In the genomic region with DNA sequence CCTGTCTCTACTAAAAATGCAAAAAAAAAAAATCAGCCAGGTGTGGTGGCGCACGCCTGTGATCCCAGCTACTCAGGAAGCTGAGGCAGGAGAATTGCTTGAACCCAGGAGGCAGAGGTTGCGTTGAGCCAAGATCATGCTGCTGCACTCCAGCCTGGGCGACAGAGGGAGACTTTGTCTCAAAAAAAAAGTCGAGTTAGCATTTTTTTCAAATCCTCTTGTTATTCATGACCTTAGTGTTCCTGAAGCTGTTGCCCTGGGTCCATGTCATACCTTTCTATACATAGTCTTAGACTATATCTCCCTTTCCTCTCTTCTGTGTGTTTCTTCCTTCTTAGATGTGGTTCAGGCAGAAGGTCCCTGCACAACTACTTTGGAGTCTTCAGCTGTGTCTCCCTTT, we compare ENCODE assay signal across 21 cellular contexts. TPM values are rescaled to one million over a fixed set of nuclear protein-coding genes. Genes with fewer than 3 reads are reported as not detected.
A peak's percentile ranks its signal among the peaks of the same experiment; 100 is the strongest.
DNase-seq lines count a peak whose midpoint lies in the region; ATAC-seq and TF ChIP-seq lines count a peak whose summit lies in the region.
"Had no signal": no experiment of that assay in that cellular context is flagged by ENCODE, and none has a peak within 500 bp of the region (broad histone marks: within the 10 kb centered on the region; RNA-seq: fewer than 3 reads in every experiment).

No MANE protein-coding gene starts in this region.

- H3K27me3 ChIP-seq in DOHH2 (ENCODE audit: control insufficient read depth, low read length) (no peaks in the 10 kb centered on the region), Karpas-422 (ENCODE audit: low read length) (no peaks in the 10 kb centered on the region)

- TF ChIP-seq CTCF in DOHH2 (IDR thresholded peaks at IDR 0.05; ENCODE audit: low read depth, low read length, poor library complexity, severe bottlenecking) (no peak), endothelial cell (IDR thresholded peaks at IDR 0.05; ENCODE audit: unreplicated experiment) (no peak)
- TF ChIP-seq CTCF in activated CD8-positive, alpha-beta T cell treated with anti-CD3 and anti-CD28 coated beads for 36 hours (IDR thresholded peaks at IDR 0.05), result no peak

- in situ Hi-C loops in SK-MEL-5 (cut with HindIII; ENCODE audit: low pct_unique_long_range_greater_than_20kb, low sequenced_read_pairs), result no loop called here

- H3K36me3 ChIP-seq in DOHH2 (ENCODE audit: control insufficient read depth, low read length) (no peaks in the 10 kb centered on the region), Karpas-422 (ENCODE audit: insufficient read depth, low read length) (no peaks in the 10 kb centered on the region)
- H3K36me3 ChIP-seq: MG63 had no signal

- H3K27ac Mint-ChIP-seq in endothelial cell (ENCODE audit: unreplicated experiment), result no peak overlapping the region
- H3K27ac Mint-ChIP-seq in activated CD8-positive, alpha-beta T cell treated with anti-CD3 and anti-CD28 coated beads for 36 hours, result no peak overlapping the region

- H3K9me3 Mint-ChIP-seq in endothelial cell (ENCODE audit: unreplicated experiment), result no peaks in the 10 kb centered on the region
- H3K9me3 Mint-ChIP-seq in activated CD8-positive, alpha-beta T cell treated with anti-CD3 and anti-CD28 coated beads for 36 hours, result no peaks in the 10 kb centered on the region

- H3F3A ChIP-seq in DOHH2 (ENCODE audit: control insufficient read depth, insufficient read depth), result no peaks in the 10 kb centered on the region

- POLR2A ChIA-PET in activated CD8-positive, alpha-beta T cell treated with anti-CD3 and anti-CD28 coated beads for 36 hours (lab: Charles Lee), result no interaction called here

- H3K9me2 ChIP-seq in DOHH2 (replicated peaks; ENCODE audit: control insufficient read depth, low read length) (no peaks in the 10 kb centered on the region), Karpas-422 (replicated peaks; ENCODE audit: insufficient read depth, low read length) (no peaks in the 10 kb centered on the region)

- H3K4me1 ChIP-seq in DOHH2 (ENCODE audit: control insufficient read depth, low read length) (peaks cover 14% of the 10 kb centered on the region), Karpas-422 (ENCODE audit: low read length) (peaks cover 11% of the 10 kb centered on the region)

- H2AFZ ChIP-seq in Karpas-422 (ENCODE audit: low read length), result no peak overlapping the region

- H4K20me1 ChIP-seq in DOHH2 (ENCODE audit: control insufficient read depth, insufficient read depth, low read depth, low read length) (no peaks in the 10 kb centered on the region), Karpas-422 (ENCODE audit: insufficient read depth, low read depth, low read length) (no peaks in the 10 kb centered on the region)

- ATAC-seq in activated CD8-positive, alpha-beta T cell treated with anti-CD3 and anti-CD28 coated beads for 36 hours, result no peak
- ATAC-seq in GM18868 (IDR thresholded peaks at IDR 0.05; ENCODE audit: unreplicated experiment), result no peak
- ATAC-seq: PC-3 had no signal

- H3K4me3 ChIP-seq in DOHH2 (ENCODE audit: low read length) (peak overlapping the region; percentile 34; the same call in 1 of the 2 replicates), Karpas-422 (ENCODE audit: low read length) (no peak overlapping the region)
- H3K4me3 ChIP-seq: MG63 had no signal

- peak overlapping the region; percentile 42 for H3K4me2 ChIP-seq in DOHH2 (ENCODE audit: low read length)
- peak overlapping the region; percentile 39 for H3K4me2 ChIP-seq in Karpas-422 (ENCODE audit: low read depth, low read length, poor library complexity, severe bottlenecking)

- intact Hi-C loops in activated CD8-positive, alpha-beta T cell treated with anti-CD3 and anti-CD28 coated beads for 36 hours (cut with micrococcal nuclease), result no loop called here

- H3K4me3 Mint-ChIP-seq in endothelial cell (ENCODE audit: unreplicated experiment), result no peak overlapping the region
- no peak overlapping the region for H3K4me3 Mint-ChIP-seq in activated CD8-positive, alpha-beta T cell treated with anti-CD3 and anti-CD28 coated beads for 36 hours

- H3K27me3 Mint-ChIP-seq in endothelial cell (ENCODE audit: unreplicated experiment), result peaks cover 7% of the 10 kb centered on the region
- H3K27me3 Mint-ChIP-seq in activated CD8-positive, alpha-beta T cell treated with anti-CD3 and anti-CD28 coated beads for 36 hours, result peaks cover 15% of the 10 kb centered on the region

- CTCF ChIA-PET in activated CD8-positive, alpha-beta T cell treated with anti-CD3 and anti-CD28 coated beads for 36 hours (lab: Charles Lee), result no interaction called here

- H3K36me3 Mint-ChIP-seq in endothelial cell (ENCODE audit: low read depth, unreplicated experiment), result no peaks in the 10 kb centered on the region
- H3K36me3 Mint-ChIP-seq in activated CD8-positive, alpha-beta T cell treated with anti-CD3 and anti-CD28 coated beads for 36 hours (ENCODE audit: low read depth), result no peaks in the 10 kb centered on the region

- H3K9ac ChIP-seq in Karpas-422 (ENCODE audit: low read length), result no peak overlapping the region

- DNase-seq in Karpas-422 (no peak), SK-MEL-5 (ENCODE audit: low read depth, low spot score) (peak; percentile 18), endothelial cell (ENCODE audit: low spot score) (no peak), iPS-NIHi11 (ENCODE audit: low spot score) (no peak)
- DNase-seq in activated CD8-positive, alpha-beta T cell treated with anti-CD3 and anti-CD28 coated beads for 36 hours, result no peak
- DNase-seq: ACHN, DMS53, EL, GF-D8, MG63, NCI-H1694, NCI-H2081, NCI-H2171, NCI-H345, NCI-H524, PC-3, Right ventricle myocardium superior, T-helper 2 cell had no signal

- H3K4me1 Mint-ChIP-seq in endothelial cell (ENCODE audit: unreplicated experiment), result no peaks in the 10 kb centered on the region
- no peaks in the 10 kb centered on the region for H3K4me1 Mint-ChIP-seq in activated CD8-positive, alpha-beta T cell treated with anti-CD3 and anti-CD28 coated beads for 36 hours (ENCODE audit: low read depth)

- H3K27ac ChIP-seq in DOHH2 (ENCODE audit: low read depth, low read length), result no peak overlapping the region
- no peak overlapping the region for H3K27ac ChIP-seq in Karpas-422 (ENCODE audit: low read length)
- H3K27ac ChIP-seq: C4-2B had no signal

- H3K9me3 ChIP-seq in DOHH2 (ENCODE audit: control insufficient read depth, insufficient read depth, low read length), result no peaks in the 10 kb centered on the region
- no peaks in the 10 kb centered on the region for H3K9me3 ChIP-seq in Karpas-422 (ENCODE audit: low read length)
- H3K9me3 ChIP-seq: MG63 had no signal

- no peaks in the 10 kb centered on the region for H3K79me2 ChIP-seq in DOHH2 (ENCODE audit: control insufficient read depth, low read length)
- no peaks in the 10 kb centered on the region for H3K79me2 ChIP-seq in Karpas-422 (ENCODE audit: low read length)

RNA-seq across cellular contexts. Expression of a gene that starts 6.4 kb away (rescaled TPM):
- 0.47 and 1.1 TPM in 2 replicates for total RNA-seq in Karpas-422 (2014; rRNA removed; shearing (Covaris generic); ENCODE audit: low replicate concordance)
- total RNA-seq in SK-MEL-5 (2014; rRNA removed; shearing (Covaris generic)), result 87.0 and 96.0 TPM in 2 replicates
- polyA plus RNA-seq in SK-MEL-5 (2015; cell fraction: cytosol; rRNA removed), result 42.4 and 63.2 TPM in 2 replicates
- polyA plus RNA-seq in SK-MEL-5 (2015; cell fraction: nucleus; rRNA removed), result 44.5 and 58.3 TPM in 2 replicates
- total RNA-seq in endothelial cell (ENCODE audit: unreplicated experiment), result 1.3 TPM
- under 1 TPM in 1 of 2 experiments, not detected in 1; 0.07 TPM for total RNA-seq in activated CD8-positive, alpha-beta T cell treated with anti-CD3 and anti-CD28 coated beads for 36 hours

Comparison
In these comparisons a context has a peak if more than half of its experiments do, and no peak if none do; other contexts are left out.
1. RNA of a gene that starts 6.4 kb away (total RNA-seq): 87.0 to 96.0 TPM in SK-MEL-5; 1.3 TPM in endothelial cell (single experiment), 0.47 to 1.1 TPM in Karpas-422 and 0.07 TPM in activated CD8-positive, alpha-beta T cell treated with anti-CD3 and anti-CD28 coated beads for 36 hours; every median in the first group is over 10 times any median in the second.